Comparison of ENCODE assay signal across 13 cellular contexts in the genomic region with DNA sequence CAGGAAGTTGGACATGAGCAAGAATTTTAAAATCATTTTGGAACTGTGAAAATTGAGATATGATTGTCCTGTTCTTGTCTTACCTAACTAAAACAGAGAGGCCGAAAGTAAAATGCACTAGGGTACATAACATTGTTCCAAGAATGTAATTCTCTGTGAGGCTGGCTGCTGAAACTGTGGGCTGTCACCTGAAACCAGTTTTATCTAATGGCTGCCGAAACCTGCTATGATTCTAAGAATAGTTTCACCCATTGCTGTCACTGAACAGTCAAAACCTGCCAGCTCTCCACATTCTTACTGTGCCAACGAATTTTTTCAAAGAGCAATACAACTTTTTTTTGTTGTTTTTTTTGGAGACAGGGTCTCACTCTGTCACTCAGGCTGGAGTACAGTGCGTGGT.
DNase-seq lines count a peak whose midpoint lies in the region; ATAC-seq lines count a peak whose summit lies in the region.
"Had no signal": no experiment of that assay in that cellular context is flagged by ENCODE, and none has a peak within 500 bp of the region (broad histone marks: within the 10 kb centered on the region; RNA-seq: fewer than 3 reads in every experiment).

No MANE protein-coding gene starts in this region.

- no peaks in the 10 kb centered on the region for H3K36me3 Mint-ChIP-seq in stimulated activated naive B cell treated with anti-CD40 and anti-IgM and Interleukin-4, amounts not matched to agents 10 μg/mL and 1 μg/mL and 100 μg/mL, for 72 hours
- H3K36me3 Mint-ChIP-seq: stimulated activated effector memory CD8-positive, alpha-beta T cell treated with anti-CD3 and anti-CD28 coated beads, Interleukin-12 subunit alpha, Interleukin-12 subunit beta, amount 100 ng/mL, for 72 hours had no signal

- H3K4me3 Mint-ChIP-seq in stimulated activated naive B cell treated with anti-CD40 and anti-IgM and Interleukin-4, amounts not matched to agents 10 μg/mL and 1 μg/mL and 100 μg/mL, for 72 hours: no peak overlapping the region
- H3K4me3 Mint-ChIP-seq: stimulated activated effector memory CD8-positive, alpha-beta T cell treated with anti-CD3 and anti-CD28 coated beads, Interleukin-12 subunit alpha, Interleukin-12 subunit beta, amount 100 ng/mL, for 72 hours had no signal

- H3K9me3 Mint-ChIP-seq in stimulated activated naive B cell treated with anti-CD40 and anti-IgM and Interleukin-4, amounts not matched to agents 10 μg/mL and 1 μg/mL and 100 μg/mL, for 72 hours: no peaks in the 10 kb centered on the region

- H3K4me1 Mint-ChIP-seq in stimulated activated naive B cell treated with anti-CD40 and anti-IgM and Interleukin-4, amounts not matched to agents 10 μg/mL and 1 μg/mL and 100 μg/mL, for 72 hours: no peaks in the 10 kb centered on the region
- H3K4me1 Mint-ChIP-seq: stimulated activated effector memory CD8-positive, alpha-beta T cell treated with anti-CD3 and anti-CD28 coated beads, Interleukin-12 subunit alpha, Interleukin-12 subunit beta, amount 100 ng/mL, for 72 hours had no signal

- H3K27ac Mint-ChIP-seq in stimulated activated naive B cell treated with anti-CD40 and anti-IgM and Interleukin-4, amounts not matched to agents 10 μg/mL and 1 μg/mL and 100 μg/mL, for 72 hours: no peak overlapping the region
- H3K27ac Mint-ChIP-seq: stimulated activated effector memory CD8-positive, alpha-beta T cell treated with anti-CD3 and anti-CD28 coated beads, Interleukin-12 subunit alpha, Interleukin-12 subunit beta, amount 100 ng/mL, for 72 hours had no signal

- ATAC-seq in GM18520 (IDR thresholded peaks at IDR 0.05; ENCODE audit: unreplicated experiment) (peak; percentile 68), GM21515 (IDR thresholded peaks at IDR 0.05; ENCODE audit: unreplicated experiment) (peak; percentile 95), HG03060 (IDR thresholded peaks at IDR 0.05; ENCODE audit: low read depth, unreplicated experiment) (peak; percentile 68), HG02970 (IDR thresholded peaks at IDR 0.05; ENCODE audit: low FRiP score, unreplicated experiment) (no peak)
- no peak for ATAC-seq in stimulated activated naive B cell treated with anti-CD40 and anti-IgM and Interleukin-4, amounts not matched to agents 10 μg/mL and 1 μg/mL and 100 μg/mL, for 72 hours (replicated peaks)
- ATAC-seq: heart left ventricle; stimulated activated effector memory CD8-positive, alpha-beta T cell treated with anti-CD3 and anti-CD28 coated beads, Interleukin-12 subunit alpha, Interleukin-12 subunit beta, amount 100 ng/mL, for 72 hours had no signal

- H3K27me3 Mint-ChIP-seq in stimulated activated naive B cell treated with anti-CD40 and anti-IgM and Interleukin-4, amounts not matched to agents 10 μg/mL and 1 μg/mL and 100 μg/mL, for 72 hours: no peaks in the 10 kb centered on the region

- intact Hi-C loops in posterior vena cava (cut with DNase I): no loop called here

- DNase-seq in astrocyte of the hippocampus (ENCODE audit: low read depth, low spot score) (peak; percentile 30), posterior vena cava (ENCODE audit: low spot score) (no peak)
- DNase-seq in stimulated activated naive B cell treated with anti-CD40 and anti-IgM and Interleukin-4, amounts not matched to agents 10 μg/mL and 1 μg/mL and 100 μg/mL, for 72 hours: no peak
- DNase-seq in stimulated activated naive CD4-positive, alpha-beta T cell treated with Interleukin-2 at 50 U/mL for 16 hours (lab: John Stamatoyannopoulos, UW): no peak
- DNase-seq: activated CD4-positive, alpha-beta T cell treated with anti-CD3 and anti-CD28 coated beads for 1 hour; heart left ventricle; occipital lobe; stimulated activated CD4-positive, alpha-beta T cell treated with anti-CD3 and anti-CD28 coated beads, Interleukin-1b, Interleukin-23, amount 100 ng/mL, for 48 hours had no signal

Comparison
In these comparisons a context has a peak if more than half of its experiments do, and no peak if none do; other contexts are left out.
1. ATAC-seq: peak in GM18520 (single experiment), GM21515 (single experiment) and HG03060 (single experiment); none in stimulated activated naive B cell treated with anti-CD40 and anti-IgM and Interleukin-4, amounts not matched to agents 10 μg/mL and 1 μg/mL and 100 μg/mL, for 72 hours (0 of 2) and HG02970 (single experiment).